Comparison of ENCODE assay signal across 21 cellular contexts in the genomic region with DNA sequence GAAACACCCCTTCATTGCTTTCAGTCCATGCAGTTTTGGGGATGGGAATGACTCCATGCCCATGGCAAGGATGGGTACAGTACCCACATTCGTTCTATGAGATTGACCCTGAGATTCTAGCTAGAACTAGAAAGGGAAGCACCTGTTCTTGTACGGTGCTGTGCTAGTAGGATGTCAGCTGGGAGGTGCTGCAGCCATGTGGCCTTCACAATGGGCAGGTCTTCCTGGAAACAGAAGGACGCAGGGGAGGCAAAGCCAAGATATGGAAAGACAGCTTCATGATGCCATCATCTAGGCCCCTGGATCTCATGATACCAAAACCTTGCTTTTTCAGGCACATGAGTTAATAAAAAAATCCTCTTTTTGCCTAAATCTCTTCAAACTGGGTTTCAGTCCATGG. TPM values are rescaled to one million over a fixed set of nuclear protein-coding genes. Genes with fewer than 3 reads are reported as not detected.
"Had no signal": no experiment of that assay in that cellular context is flagged by ENCODE, and none has a peak within 500 bp of the region (broad histone marks: within the 10 kb centered on the region; RNA-seq: fewer than 3 reads in every experiment).

No MANE protein-coding gene starts in this region.

- H3K27me3 Mint-ChIP-seq: stimulated activated naive CD8-positive, alpha-beta T cell treated with anti-CD3 and anti-CD28 coated beads, Interleukin-15, amount 100 ng/mL, for 72 hours had no signal

- H3K36me3 ChIP-seq: adrenal gland, left lung, upper lobe of right lung had no signal

- H3K9me3 ChIP-seq: adrenal gland, left lung, upper lobe of right lung had no signal

- H3K9me3 Mint-ChIP-seq: activated naive CD4-positive, alpha-beta T cell treated with anti-CD3 and anti-CD28 coated beads, Interleukin-2, amount 50 U/mL, for 72 hours; activated T-cell treated with anti-CD3 and anti-CD28 coated beads, Interleukin-2, amount 50 U/mL, for 72 hours; endodermal cell; natural killer cell; stimulated activated naive CD8-positive, alpha-beta T cell treated with anti-CD3 and anti-CD28 coated beads, Interleukin-15, amount 100 ng/mL, for 72 hours had no signal

- H3K27ac Mint-ChIP-seq: activated naive CD4-positive, alpha-beta T cell treated with anti-CD3 and anti-CD28 coated beads, Interleukin-2, amount 50 U/mL, for 72 hours; activated T-cell treated with anti-CD3 and anti-CD28 coated beads, Interleukin-2, amount 50 U/mL, for 72 hours; endodermal cell; natural killer cell had no signal

- H3K4me1 Mint-ChIP-seq: natural killer cell had no signal

- DNase-seq: activated CD4-positive, alpha-beta T cell treated with anti-CD3 and anti-CD28 coated beads, Interleukin-2, amount 50 U/mL, for 1 hour; activated CD4-positive, CD25-positive, alpha-beta regulatory T cell treated with anti-CD3 and anti-CD28 coated beads, Interleukin-2, amount 50 U/mL, for 72 hours; activated CD8-positive, alpha-beta memory T cell treated with anti-CD3 and anti-CD28 coated beads, Interleukin-2, amount 50 U/mL, for 48 hours; activated gamma-delta T cell; activated T-cell treated with anti-CD3 and anti-CD28 coated beads, Interleukin-2, amount 50 U/mL, for 72 hours; adrenal gland; endodermal cell; foreskin keratinocyte; kidney; left lung; natural killer cell; retina; stimulated activated CD4-positive, alpha-beta T cell treated with anti-CD3 and anti-CD28 coated beads, Interleukin-15, amount 100 ng/mL, for 24 hours; stimulated activated CD4-positive, alpha-beta T cell treated with anti-CD3 and anti-CD28 coated beads, Interleukin-2, amount 100 ng/mL, for 48 hours; stimulated activated naive CD8-positive, alpha-beta T cell treated with anti-CD3 and anti-CD28 coated beads, Interleukin-15, amount 100 ng/mL, for 72 hours; SW 1271; T-helper 2 cell; upper lobe of right lung had no signal

- H3K36me3 Mint-ChIP-seq: activated naive CD4-positive, alpha-beta T cell treated with anti-CD3 and anti-CD28 coated beads, Interleukin-2, amount 50 U/mL, for 72 hours; natural killer cell had no signal

- ATAC-seq: activated naive CD4-positive, alpha-beta T cell treated with anti-CD3 and anti-CD28 coated beads, Interleukin-2, amount 50 U/mL, for 72 hours; activated T-cell treated with anti-CD3 and anti-CD28 coated beads, Interleukin-2, amount 50 U/mL, for 72 hours; foreskin keratinocyte; left lung; natural killer cell; stimulated activated naive CD8-positive, alpha-beta T cell treated with anti-CD3 and anti-CD28 coated beads, Interleukin-15, amount 100 ng/mL, for 72 hours; upper lobe of right lung had no signal

- H3K27me3 ChIP-seq: adrenal gland, left lung, upper lobe of right lung had no signal

- H3K4me3 ChIP-seq: adrenal gland, left lung, upper lobe of right lung had no signal

- H3K4me1 ChIP-seq: foreskin keratinocyte had no signal

- H3K4me3 Mint-ChIP-seq: activated T-cell treated with anti-CD3 and anti-CD28 coated beads, Interleukin-2, amount 50 U/mL, for 72 hours; endodermal cell; natural killer cell; stimulated activated naive CD8-positive, alpha-beta T cell treated with anti-CD3 and anti-CD28 coated beads, Interleukin-15, amount 100 ng/mL, for 72 hours had no signal

- H3K27ac ChIP-seq: epithelial cell of prostate, foreskin keratinocyte, left lung, upper lobe of right lung, VCaP had no signal

RNA-seq across cellular contexts. Expression of a gene that starts 10.5 kb away (rescaled TPM):
- total RNA-seq: activated naive CD4-positive, alpha-beta T cell treated with anti-CD3 and anti-CD28 coated beads, Interleukin-2, amount 50 U/mL, for 72 hours; activated T-cell treated with anti-CD3 and anti-CD28 coated beads, Interleukin-2, amount 50 U/mL, for 72 hours; natural killer cell had no signal
